In the genomic region with DNA sequence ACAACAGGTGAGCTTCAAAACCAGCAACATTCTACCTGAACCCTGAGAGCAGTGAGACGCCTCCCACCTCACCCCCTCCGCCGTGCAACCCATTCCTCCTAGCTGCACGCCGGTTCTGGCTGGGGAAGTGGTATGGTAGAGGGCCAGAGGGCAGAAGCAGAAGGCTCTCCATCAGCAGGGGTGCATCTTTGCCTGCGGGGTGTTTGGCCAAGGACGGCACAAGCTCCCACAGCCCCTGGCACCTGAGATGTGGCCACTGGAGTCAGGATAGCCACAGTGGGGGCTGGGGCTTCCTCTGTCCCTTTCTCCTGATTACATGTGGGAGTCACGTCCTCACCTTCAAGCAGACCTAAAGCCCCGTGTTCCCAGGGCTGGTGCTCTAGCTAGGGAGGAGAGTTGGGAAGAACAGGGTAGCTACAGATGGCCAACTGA, we compare ENCODE assay signal across 8 cellular contexts. TPM values are rescaled to one million over a fixed set of nuclear protein-coding genes. Genes with fewer than 3 reads are reported as not detected.
DNase-seq lines count a peak whose midpoint lies in the region; ATAC-seq and TF ChIP-seq lines count a peak whose summit lies in the region.

No MANE protein-coding gene starts in this region.

- in situ Hi-C loops in mammary epithelial cell (cut with MboI; ENCODE audit: low sequenced_read_pairs in 2 of 2) = loop anchor here in 1 of 2 donors (5.0 to 10.0 kb wide), 3 partner anchors 34 to 66 kb away; a partner anchor contains a TSS

- H3K27ac ChIP-seq in AG04450 (ENCODE audit: low read depth, low read length) = peak overlapping the region; percentile 68
- peak overlapping the region; percentile 13 for H3K27ac ChIP-seq in mammary epithelial cell (ENCODE audit: insufficient read depth, low read depth, low read length)

- POLR2A ChIA-PET in AG04450 (lab: Yijun Ruan, JAX) = interaction anchor here (0.7 to 3.6 kb wide), 5 partner anchors 10 to 37 kb away, joined by 3 to 25 read pairs (median 5); a partner anchor contains a TSS

- H3K9me3 ChIP-seq in AG04450 (ENCODE audit: control insufficient read depth, insufficient read depth, low read length) = no peaks in the 10 kb centered on the region; the same call in 1 of the 2 replicates
- H3K9me3 ChIP-seq in mammary epithelial cell (replicated peaks; ENCODE audit: insufficient read depth, low read length) = no peaks in the 10 kb centered on the region

- H3K4me1 ChIP-seq in mammary epithelial cell (ENCODE audit: insufficient read depth, low read length) = peaks cover 31% of the 10 kb centered on the region

- H3K79me2 ChIP-seq in mammary epithelial cell (ENCODE audit: insufficient read depth, low read length) = peaks cover 17% of the 10 kb centered on the region

- H2AFZ ChIP-seq in mammary epithelial cell (ENCODE audit: low read depth, low read length) = no peak overlapping the region

- 48% methylated on average over 7 of the region's 9 CpGs for WGBS in mammary epithelial cell (ENCODE audit: low coverage, missing lambda C conversion rate)

- H3K27me3 Mint-ChIP-seq in mesothelial cell of epicardium (ENCODE audit: low read depth) = no peaks in the 10 kb centered on the region

- no peak for TF ChIP-seq CTCF in AG04450 (IDR thresholded peaks at IDR 0.05; ENCODE audit: low read depth, low read length)
- no peak for TF ChIP-seq CTCF in HFF-Myc (IDR thresholded peaks at IDR 0.05; ENCODE audit: low read depth, low read length, missing control alignments)
- TF ChIP-seq CTCF in mammary epithelial cell (conservative IDR thresholded peaks at IDR 0.05 in 1 of 2, IDR thresholded peaks at IDR 0.05 in 1 of 2; ENCODE audit: extremely low read depth in 1 of 2, insufficient read depth in 1 of 2, low read depth in 1 of 2, low read length in 2 of 2) = no peak
- no peak for TF ChIP-seq CTCF in mesothelial cell of epicardium (IDR thresholded peaks at IDR 0.05; ENCODE audit: unreplicated experiment)

- no TSS peak for BruUV-seq in mammary epithelial cell (replicated peaks; lab: Mats Ljungman, UMichigan)

- H3K36me3 Mint-ChIP-seq in mesothelial cell of epicardium = no peaks in the 10 kb centered on the region

- intact Hi-C loops in mammary epithelial cell (cut with micrococcal nuclease) = no loop called here

- H3K4me2 ChIP-seq in mammary epithelial cell (ENCODE audit: insufficient read depth, low read depth, low read length) = peak overlapping the region; percentile 94

- ATAC-seq in HG03571 (IDR thresholded peaks at IDR 0.05; ENCODE audit: unreplicated experiment) = no peak
- no peak for ATAC-seq in HG02970 (IDR thresholded peaks at IDR 0.05; ENCODE audit: low FRiP score, unreplicated experiment)
- ATAC-seq in HG03139 (IDR thresholded peaks at IDR 0.05; ENCODE audit: unreplicated experiment) = no peak

- H3K27ac Mint-ChIP-seq in mesothelial cell of epicardium = peak overlapping the region; percentile 54

- no peaks in the 10 kb centered on the region for H3K27me3 ChIP-seq in AG04450 (ENCODE audit: control insufficient read depth, insufficient read depth, low read length)
- H3K27me3 ChIP-seq in mammary epithelial cell (ENCODE audit: insufficient read depth, low read length) = no peaks in the 10 kb centered on the region

- DNase-seq in AG04450 (ENCODE audit: low read depth, low spot score) (no peak), HFF-Myc (ENCODE audit: extremely low read depth, low read depth) (no peak), mammary epithelial cell (no peak), mesothelial cell of epicardium (ENCODE audit: low spot score in 2 of 2, unreplicated experiment in 2 of 2) (no peak)
- no peak for DNase-seq in stimulated activated CD4-positive, alpha-beta T cell treated with anti-CD3 and anti-CD28 coated beads, Interleukin-2, amount 100 ng/mL, for 48 hours

- dilution Hi-C loops in mammary epithelial cell (cut with HindIII; ENCODE audit: low sequenced_read_pairs) = loop anchor here (5.0 kb wide), 3 partner anchors 49 to 114 kb away; a partner anchor contains a TSS

- no peaks in the 10 kb centered on the region for H3K36me3 ChIP-seq in mammary epithelial cell (ENCODE audit: insufficient read depth, low read length)

- H3K9ac ChIP-seq in mammary epithelial cell (ENCODE audit: insufficient read depth, low read length) = peak overlapping the region; percentile 38

- no peak overlapping the region for H3K4me3 Mint-ChIP-seq in mesothelial cell of epicardium

- H3K4me1 Mint-ChIP-seq in mesothelial cell of epicardium = peaks cover 13% of the 10 kb centered on the region

- no peaks in the 10 kb centered on the region for H4K20me1 ChIP-seq in mammary epithelial cell (ENCODE audit: insufficient read depth, low read length)

- CTCF ChIA-PET in AG04450 (lab: Charles Lee) (interaction anchor here (0.8 to 1.7 kb wide), 4 partner anchors 10 to 113 kb away, joined by 3 to 5 read pairs (median 3); no protein-coding TSS in a partner anchor), mammary epithelial cell (lab: Charles Lee; ENCODE audit: low non-redundant PET) (interaction anchor here (0.8 kb wide), 1 partner anchor 112 kb away, joined by 5 read pairs; no protein-coding TSS in a partner anchor)

- H3K4me3 ChIP-seq in AG04450 (ENCODE audit: low read depth, low read length) = peak overlapping the region; percentile 75
- peak overlapping the region; percentile 69 for H3K4me3 ChIP-seq in HFF-Myc (replicated peaks; ENCODE audit: low read depth, low read length)
- H3K4me3 ChIP-seq in mammary epithelial cell (replicated peaks in 1 of 3; ENCODE audit: insufficient read depth in 1 of 3, low read depth in 2 of 3, low read length in 3 of 3) = peak overlapping the region; percentile 62 to 85 (median 80)

- no peaks in the 10 kb centered on the region for H3K9me3 Mint-ChIP-seq in mesothelial cell of epicardium

RNA-seq across cellular contexts. Expression of a gene that starts 1.6 kb away (rescaled TPM):
- 2.3 and 2.7 TPM in 2 replicates for polyA plus RNA-seq in AG04450 (2011; rRNA removed)
- polyA minus RNA-seq in AG04450 (2011; rRNA and poly(A)+ RNA removed) = 2.6 and 3.0 TPM in 2 replicates
- total RNA-seq in mammary epithelial cell = 1 to 10 TPM; 4.9 to 8.8 TPM
- polyA plus RNA-seq in mammary epithelial cell = 6.5 TPM
- 3.9 TPM for polyA minus RNA-seq in mammary epithelial cell
- 2.7 to 3.1 TPM (median 3.0 TPM) in 3 replicates for total RNA-seq in mesothelial cell of epicardium

RNA-seq across cellular contexts. Expression of a gene that starts 12.2 kb away (rescaled TPM):
- polyA plus RNA-seq in AG04450 (2011; rRNA removed) = 8.7 and 9.6 TPM in 2 replicates
- polyA minus RNA-seq in AG04450 (2011; rRNA and poly(A)+ RNA removed) = 68.2 and 152 TPM in 2 replicates
- 10 to 100 TPM; 23.8 to 24.0 TPM for total RNA-seq in mammary epithelial cell
- 32.2 TPM for polyA plus RNA-seq in mammary epithelial cell
- 50.2 TPM for polyA minus RNA-seq in mammary epithelial cell
- total RNA-seq in mesothelial cell of epicardium = 22.0 to 23.2 TPM (median 22.6 TPM) in 3 replicates

RNA-seq across cellular contexts. Expression of a gene that starts 22.0 kb away (rescaled TPM):
- polyA plus RNA-seq in AG04450 (2011; rRNA removed) (5.9 and 7.7 TPM in 2 replicates), mammary epithelial cell (62.1 TPM)
- polyA minus RNA-seq in AG04450 (2011; rRNA and poly(A)+ RNA removed) = 8.6 and 12.1 TPM in 2 replicates
- total RNA-seq in mammary epithelial cell (10 to 100 TPM in 1 of 2 donors, 1 to 10 TPM in 1; 1.8 to 59.3 TPM), mesothelial cell of epicardium (33.1 to 37.4 TPM (median 37.3 TPM) in 3 replicates)
- 99.5 TPM for polyA minus RNA-seq in mammary epithelial cell

RNA-seq across cellular contexts. Expression of a gene that starts 25.7 kb away (rescaled TPM):
- polyA plus RNA-seq in AG04450 (2011; rRNA removed) (20.8 and 24.3 TPM in 2 replicates), mammary epithelial cell (7.2 TPM)
- 9.4 and 13.1 TPM in 2 replicates for polyA minus RNA-seq in AG04450 (2011; rRNA and poly(A)+ RNA removed)
- total RNA-seq in mammary epithelial cell (10 to 100 TPM in 1 of 2 donors, 1 to 10 TPM in 1; 9.2 to 30.8 TPM), mesothelial cell of epicardium (51.3 to 55.3 TPM (median 54.8 TPM) in 3 replicates)
- polyA minus RNA-seq in mammary epithelial cell = 18.0 TPM

RNA-seq across cellular contexts. Expression of a gene that starts 36.2 kb away (rescaled TPM):
- polyA plus RNA-seq in AG04450 (2011; rRNA removed) = 3.1 and 5.5 TPM in 2 replicates
- polyA minus RNA-seq in AG04450 (2011; rRNA and poly(A)+ RNA removed) = 11.4 and 19.0 TPM in 2 replicates
- total RNA-seq in mammary epithelial cell = 10 to 100 TPM; 26.8 to 97.9 TPM
- 16.8 TPM for polyA plus RNA-seq in mammary epithelial cell
- polyA minus RNA-seq in mammary epithelial cell = 96.6 TPM
- total RNA-seq in mesothelial cell of epicardium = 55.2 to 70.2 TPM (median 58.0 TPM) in 3 replicates
